In the genomic region with DNA sequence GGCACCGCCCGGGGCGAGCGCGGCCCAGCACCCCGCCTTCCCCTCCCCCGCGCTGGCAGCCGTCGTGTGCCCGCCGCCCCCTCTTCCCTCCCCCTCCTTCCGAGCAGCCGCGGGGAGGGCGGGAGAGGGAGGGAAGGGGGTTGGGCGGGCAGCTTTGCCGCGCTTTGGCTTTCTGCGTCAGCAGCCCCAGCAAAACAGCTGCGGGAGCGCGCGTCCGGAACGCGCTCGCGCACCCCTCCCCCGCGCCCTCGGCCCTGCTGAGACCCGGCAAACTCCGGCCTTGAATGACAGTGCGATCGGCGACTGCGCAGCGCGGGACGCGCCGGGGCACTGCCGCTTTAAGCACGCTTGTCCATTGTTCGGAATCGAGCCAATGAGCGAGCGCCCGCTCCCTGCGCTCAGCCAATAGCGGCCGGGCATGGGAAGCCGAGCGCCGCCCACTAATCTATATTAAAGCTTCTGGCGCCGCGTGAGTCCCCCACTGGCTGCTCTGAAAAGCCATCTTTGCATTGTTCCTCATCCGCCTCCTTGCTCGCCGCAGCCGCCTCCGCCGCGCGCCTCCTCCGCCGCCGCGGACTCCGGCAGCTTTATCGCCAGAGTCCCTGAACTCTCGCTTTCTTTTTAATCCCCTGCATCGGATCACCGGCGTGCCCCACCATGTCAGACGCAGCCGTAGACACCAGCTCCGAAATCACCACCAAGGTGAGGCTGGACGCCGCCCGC, we compare ENCODE assay signal across 8 cellular contexts. TPM values are rescaled to one million over a fixed set of nuclear protein-coding genes. Genes with fewer than 3 reads are reported as not detected.
DNase-seq lines count a peak whose midpoint lies in the region; ATAC-seq, FAIRE-seq and TF ChIP-seq lines count a peak whose summit lies in the region.

A gene with protein sequence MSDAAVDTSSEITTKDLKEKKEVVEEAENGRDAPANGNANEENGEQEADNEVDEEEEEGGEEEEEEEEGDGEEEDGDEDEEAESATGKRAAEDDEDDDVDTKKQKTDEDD (plus strand): TSS at position 476 of the 723 bp plus-strand sequence. CDS start 182 bp downstream, at position 658.

- no peak for TF ChIP-seq CTCF in astrocyte of the cerebellum (IDR thresholded peaks at IDR 0.05; ENCODE audit: low read depth, low read length, missing control alignments)
- TF ChIP-seq CTCF in D721Med (IDR thresholded peaks at IDR 0.05; ENCODE audit: insufficient read depth, missing control alignments): no peak

- in situ Hi-C loops in astrocyte of the cerebellum (cut with HindIII; ENCODE audit: low sequenced_read_pairs): no loop called here

- DNase-seq in GM18507 (ENCODE audit: extremely low spot score, insufficient read length, low read depth) (peak; percentile 78), NCI-H2029 treated with DMSO at 0.1 percent for 48 hours (lab: John Stamatoyannopoulos, UW) (peak; percentile 96), T-helper 9 cell (peak; percentile 97), astrocyte of the cerebellum (ENCODE audit: low read depth) (peak; percentile 99), hepatic stellate cell (ENCODE audit: low spot score) (peak; percentile 98), renal cortical epithelial cell (ENCODE audit: low read depth) (peak; percentile 98), D721Med (ENCODE audit: insufficient read length, low spot score) (no peak)

- FAIRE-seq in GM18507 (lab: Jason Lieb, UNC) (peak; percentile 94), D721Med (lab: Jason Lieb, UNC) (no peak)

- peak; percentile 45 for ATAC-seq in HG02981 (IDR thresholded peaks at IDR 0.05; ENCODE audit: unreplicated experiment)

- peak within 1 kb of the TSS; percentile 97 for H3K4me3 ChIP-seq in astrocyte of the cerebellum (ENCODE audit: low read depth, low read length)

RNA-seq across cellular contexts. Expression of the gene that starts here (rescaled TPM):
- 594 and 977 TPM in 2 replicates for total RNA-seq in renal cortical epithelial cell
